In genomic region chr9:36728651-36729520, GRCh38 we compare ENCODE assay signal across 8 cellular contexts.
DNase-seq lines count a peak whose midpoint lies in the region; ATAC-seq, FAIRE-seq and TF ChIP-seq lines count a peak whose summit lies in the region.

No MANE protein-coding gene starts in this region.

- H3K4me2 ChIP-seq in DND-41 (ENCODE audit: insufficient read depth, low read length) = no peak overlapping the region
- H3K4me2 ChIP-seq in endothelial cell of umbilical vein (ENCODE audit: insufficient read depth, low read length) = no peak overlapping the region

- H3K4me3 Mint-ChIP-seq in activated CD8-positive, alpha-beta T cell treated with anti-CD3 and anti-CD28 coated beads for 36 hours = no peak overlapping the region
- no peak overlapping the region for H3K4me3 Mint-ChIP-seq in natural killer cell

- no peaks in the 10 kb centered on the region for H4K20me1 ChIP-seq in DND-41 (ENCODE audit: insufficient read depth, low read length)
- no peaks in the 10 kb centered on the region for H4K20me1 ChIP-seq in endothelial cell of umbilical vein (replicated peaks; ENCODE audit: control insufficient read depth, extremely low read depth, insufficient read depth, low read length)

- no peak overlapping the region for H3K27ac ChIP-seq in DND-41 (ENCODE audit: low read length)
- no peak overlapping the region for H3K27ac ChIP-seq in endothelial cell of umbilical vein (ENCODE audit: insufficient read depth, low read depth, low read length)

- H2AFZ ChIP-seq in DND-41 (ENCODE audit: low read depth, low read length) = no peak overlapping the region
- H2AFZ ChIP-seq in endothelial cell of umbilical vein (ENCODE audit: low read depth, low read length) = no peak overlapping the region

- H3K36me3 Mint-ChIP-seq in activated CD8-positive, alpha-beta T cell treated with anti-CD3 and anti-CD28 coated beads for 36 hours (ENCODE audit: low read depth) = no peaks in the 10 kb centered on the region
- no peaks in the 10 kb centered on the region for H3K36me3 Mint-ChIP-seq in natural killer cell

- CTCF ChIA-PET in activated CD8-positive, alpha-beta T cell treated with anti-CD3 and anti-CD28 coated beads for 36 hours (lab: Charles Lee) = interaction anchor here (0.6 to 2.8 kb wide), 47 partner anchors 9 to 764 kb away, joined by 3 to 29 read pairs (median 4); no protein-coding TSS in a partner anchor
- CTCF ChIA-PET in endothelial cell of umbilical vein (lab: Charles Lee) = interaction anchor here (0.6 to 6.1 kb wide), 53 partner anchors 8 to 524 kb away, joined by 3 to 281 read pairs (median 4); no protein-coding TSS in a partner anchor

- dilution Hi-C loops in endothelial cell of umbilical vein (cut with MboI; ENCODE audit: extremely low pct_ligation_motif_present, low sequenced_read_pairs) = no loop called here

- H3K9me3 Mint-ChIP-seq in activated CD8-positive, alpha-beta T cell treated with anti-CD3 and anti-CD28 coated beads for 36 hours = no peaks in the 10 kb centered on the region
- no peaks in the 10 kb centered on the region for H3K9me3 Mint-ChIP-seq in natural killer cell

- peak; percentile 85 for ATAC-seq in DND-41 (ENCODE audit: insufficient read depth, low read depth)
- ATAC-seq in HG03025 (IDR thresholded peaks at IDR 0.05; ENCODE audit: low FRiP score, unreplicated experiment) = peak; percentile 53
- peak; percentile 72 for ATAC-seq in activated CD8-positive, alpha-beta T cell treated with anti-CD3 and anti-CD28 coated beads for 36 hours
- peak in 1 of 3 donors; percentile 69 for ATAC-seq in natural killer cell
- ATAC-seq in stimulated activated naive CD8-positive, alpha-beta T cell treated with anti-CD3 and anti-CD28 coated beads, Interleukin-15, Interleukin-2, amounts not matched to agents 100 U/mL and 50 U/mL, for 24 hours = peak; percentile 72
- ATAC-seq in GM21390 (IDR thresholded peaks at IDR 0.05; ENCODE audit: unreplicated experiment) = no peak

- H3K4me1 Mint-ChIP-seq in activated CD8-positive, alpha-beta T cell treated with anti-CD3 and anti-CD28 coated beads for 36 hours (ENCODE audit: low read depth) = no peaks in the 10 kb centered on the region
- no peaks in the 10 kb centered on the region for H3K4me1 Mint-ChIP-seq in natural killer cell

- no peaks in the 10 kb centered on the region for H3K79me2 ChIP-seq in DND-41 (ENCODE audit: insufficient read depth, low read length)
- H3K79me2 ChIP-seq in endothelial cell of umbilical vein (ENCODE audit: control insufficient read depth, insufficient read depth, low read length) = no peaks in the 10 kb centered on the region

- intact Hi-C loops in activated CD8-positive, alpha-beta T cell treated with anti-CD3 and anti-CD28 coated beads for 36 hours (cut with micrococcal nuclease) = loop anchor here (2.0 kb wide), 1 partner anchor 96 kb away; no protein-coding TSS in a partner anchor
- intact Hi-C loops in endothelial cell of umbilical vein (cut with micrococcal nuclease) (loop anchor here (1.0 to 5.0 kb wide), 5 partner anchors 62 to 322 kb away; no protein-coding TSS in a partner anchor), natural killer cell (cut with micrococcal nuclease) (loop anchor here (1.0 to 5.0 kb wide), 3 partner anchors 96 to 482 kb away; no protein-coding TSS in a partner anchor)

- H3K27ac Mint-ChIP-seq in activated CD8-positive, alpha-beta T cell treated with anti-CD3 and anti-CD28 coated beads for 36 hours = no peak overlapping the region
- no peak overlapping the region for H3K27ac Mint-ChIP-seq in natural killer cell

- TF ChIP-seq CTCF in DND-41 (IDR thresholded peaks at IDR 0.05; ENCODE audit: borderline replicate concordance, extremely low read depth, low read length, poor library complexity, severe bottlenecking) = peak; percentile 89
- TF ChIP-seq CTCF in activated CD8-positive, alpha-beta T cell treated with anti-CD3 and anti-CD28 coated beads for 36 hours (IDR thresholded peaks at IDR 0.05) = peak; percentile 99
- peak; percentile 90 to 94 for TF ChIP-seq CTCF in endothelial cell of umbilical vein (IDR thresholded peaks at IDR 0.05; ENCODE audit: extremely low read depth in 1 of 2, insufficient read depth in 1 of 2, low read depth in 1 of 2, low read length in 2 of 2)
- peak; percentile 83 for TF ChIP-seq CTCF in natural killer cell (IDR thresholded peaks at IDR 0.05)

- no peak for TF ChIP-seq POLR2A in endothelial cell of umbilical vein (IDR thresholded peaks at IDR 0.05; ENCODE audit: low read depth, low read length)

- H3K9ac ChIP-seq in DND-41 (ENCODE audit: low read depth, low read length) (no peak overlapping the region), endothelial cell of umbilical vein (replicated peaks; ENCODE audit: extremely low read depth, insufficient read depth, low read length) (no peak overlapping the region)

- H3K4me3 ChIP-seq in DND-41 (ENCODE audit: low read depth in 1 of 2, low read length in 2 of 2) (no peak overlapping the region), endothelial cell of umbilical vein (replicated peaks in 1 of 3; ENCODE audit: insufficient read depth in 1 of 3, low read depth in 1 of 3, low read length in 3 of 3) (no peak overlapping the region)

- H3K27me3 ChIP-seq in DND-41 (ENCODE audit: insufficient read depth, low read length, poor library complexity) (peaks cover 2% of the 10 kb centered on the region), endothelial cell of umbilical vein (ENCODE audit: control insufficient read depth in 2 of 2, insufficient read depth in 2 of 2, low read length in 2 of 2) (no peaks in the 10 kb centered on the region)

- H3K36me3 ChIP-seq in DND-41 (ENCODE audit: insufficient read depth, low read length) = no peaks in the 10 kb centered on the region
- no peaks in the 10 kb centered on the region for H3K36me3 ChIP-seq in endothelial cell of umbilical vein (ENCODE audit: control insufficient read depth in 2 of 2, extremely low read depth in 1 of 2, insufficient read depth in 2 of 2, low read length in 2 of 2)

- H3K9me1 ChIP-seq in endothelial cell of umbilical vein (replicated peaks; ENCODE audit: control insufficient read depth, extremely low read depth, insufficient read depth, low read length) = no peaks in the 10 kb centered on the region

- POLR2A ChIA-PET in activated CD8-positive, alpha-beta T cell treated with anti-CD3 and anti-CD28 coated beads for 36 hours (lab: Charles Lee) = no interaction called here
- POLR2A ChIA-PET in endothelial cell of umbilical vein (lab: Charles Lee) = interaction anchor here (1.0 to 1.2 kb wide), 3 partner anchors 91 to 96 kb away, joined by 4 to 9 read pairs (median 4); no protein-coding TSS in a partner anchor

- peak; percentile 85 for FAIRE-seq in endothelial cell of umbilical vein (lab: Jason Lieb, UNC)

- H3K9me3 ChIP-seq in DND-41 (ENCODE audit: insufficient read depth, low read length, severe bottlenecking) (no peaks in the 10 kb centered on the region), endothelial cell of umbilical vein (replicated peaks; ENCODE audit: control insufficient read depth, insufficient read depth, low read length) (no peaks in the 10 kb centered on the region)

- DNase-seq in DND-41 = peak; percentile 66
- peak; percentile 81 for DNase-seq in NCI-H748 (lab: John Stamatoyannopoulos, UW; ENCODE audit: unreplicated experiment)
- DNase-seq in activated CD8-positive, alpha-beta T cell treated with anti-CD3 and anti-CD28 coated beads for 36 hours = peak; percentile 80
- peak; percentile 85 for DNase-seq in endothelial cell of umbilical vein (ENCODE audit: low read depth, low spot score)
- DNase-seq in natural killer cell = peak; percentile 53
- DNase-seq in stimulated activated naive CD8-positive, alpha-beta T cell treated with anti-CD3 and anti-CD28 coated beads, Interleukin-15, Interleukin-2, amounts not matched to agents 100 U/mL and 50 U/mL, for 24 hours = peak; percentile 82

- no peaks in the 10 kb centered on the region for H3K27me3 Mint-ChIP-seq in activated CD8-positive, alpha-beta T cell treated with anti-CD3 and anti-CD28 coated beads for 36 hours
- no peaks in the 10 kb centered on the region for H3K27me3 Mint-ChIP-seq in natural killer cell (ENCODE audit: low read depth in 2 of 2)

- H3K4me1 ChIP-seq in DND-41 (ENCODE audit: insufficient read depth, low read length) = no peaks in the 10 kb centered on the region
- no peaks in the 10 kb centered on the region for H3K4me1 ChIP-seq in endothelial cell of umbilical vein (ENCODE audit: control insufficient read depth, extremely low read depth, insufficient read depth, low read length)

- BruUV-seq in endothelial cell of umbilical vein (replicated peaks; lab: Mats Ljungman, UMichigan) = no TSS peak

TF ChIP-seq in endothelial cell of umbilical vein, 7 proteins besides CTCF, POLR2A, EP300 and RAD21:
- TF ChIP-seq EZH2 (IDR thresholded peaks at IDR 0.05; ENCODE audit: borderline replicate concordance, low read depth, low read length, severe bottlenecking) (no peak), JUN (IDR thresholded peaks at IDR 0.05; ENCODE audit: borderline replicate concordance, insufficient read depth, insufficient read length, low read depth) (no peak), POLR2AphosphoS5 (IDR thresholded peaks at IDR 0.05; ENCODE audit: insufficient read depth, low read depth, low read length) (no peak), FOS (IDR thresholded peaks at IDR 0.05; ENCODE audit: borderline replicate concordance, insufficient read depth, low read length) (no peak), MYC (IDR thresholded peaks at IDR 0.05; ENCODE audit: low read depth, low read length) (no peak), GATA2 (IDR thresholded peaks at IDR 0.05; ENCODE audit: insufficient read depth, insufficient read length, low read depth, low read length) (no peak), MAX (IDR thresholded peaks at IDR 0.05; ENCODE audit: insufficient read depth, insufficient read length) (no peak)
